8 cellular contexts compared by ENCODE assay signal in genomic region chr7:141014523-141015395, GRCh38. TPM values are rescaled to one million over a fixed set of nuclear protein-coding genes. Genes with fewer than 3 reads are reported as not detected.
A peak's percentile ranks its signal among the peaks of the same experiment; 100 is the strongest.
DNase-seq lines count a peak whose midpoint lies in the region; ATAC-seq, FAIRE-seq and TF ChIP-seq lines count a peak whose summit lies in the region.

TSS of gene MRPS33 (minus strand) at chr7:141014952. CDS start at chr7:141010633, 4,319 bp downstream.

- FAIRE-seq in HepG2 (lab: Jason Lieb, UNC), result peak; percentile 67

- peaks cover 44% of the 10 kb centered on the region for H3K4me1 Mint-ChIP-seq in CD4-positive, alpha-beta T cell (ENCODE audit: low read depth)

- CTCF ChIA-PET in CD4-positive, alpha-beta T cell (lab: Charles Lee), result interaction anchor here (0.5 to 3.0 kb wide), 6 partner anchors 88 to 724 kb away, joined by 3 to 27 read pairs (median 3); partner anchors contain the start of genes NDUFB2 and SSBP1
- CTCF ChIA-PET in HepG2 (lab: Yijun Ruan, JAX; ENCODE audit: low intra/inter-chr PET ratio, low total read pairs), result interaction anchor here (0.9 kb wide), 1 partner anchor 204 kb away, joined by 3 read pairs; no protein-coding TSS in a partner anchor

- peaks cover 32% of the 10 kb centered on the region for H3K36me3 Mint-ChIP-seq in CD4-positive, alpha-beta T cell (ENCODE audit: low read depth)

- in situ Hi-C loops in HepG2 (cut with HindIII; ENCODE audit: extremely low pct_ligation_motif_present, low pct_unique_long_range_greater_than_20kb), result loop anchor here (5.0 to 25.0 kb wide), 2 partner anchors 202 to 327 kb away; partner anchors contain the start of gene NDUFB2

- H3K36me3 ChIP-seq in HepG2 (replicated peaks in 1 of 2; ENCODE audit: control insufficient read depth in 1 of 2, insufficient read depth in 2 of 2, low read length in 2 of 2), result 0 out of 5 replicates have a peak, but pooled peaks cover 0 to 6% of the 10 kb centered on the region in 2 experiments

- peak within 1 kb of the TSS; percentile 100 for H3K27ac Mint-ChIP-seq in CD4-positive, alpha-beta T cell

- peaks cover 2% of the 10 kb centered on the region for H3K9me3 Mint-ChIP-seq in CD4-positive, alpha-beta T cell

- 0% methylated on average over 22 of the region's 47 CpGs for WGBS in HepG2 (ENCODE audit: low lambda C conversion rate)

- peak within 1 kb of the TSS; percentile 88 for H3K9ac ChIP-seq in HepG2 (ENCODE audit: insufficient read depth, low read depth, low read length)

- TF ChIP-seq CTCF in CD4-positive, alpha-beta T cell (IDR thresholded peaks at IDR 0.05), result peak; percentile 61
- TF ChIP-seq CTCF in HepG2 (CRISPR knock-in tag; IDR thresholded peaks at IDR 0.05), result peak; percentile 98

- POLR2A ChIA-PET in CD4-positive, alpha-beta T cell (lab: Charles Lee), result interaction anchor here (0.7 to 3.3 kb wide), 24 partner anchors 9 to 1655 kb away, joined by 3 to 36 read pairs (median 6); partner anchors contain the start of genes ADCK2, AGK, BRAF and DENND11
- POLR2A ChIA-PET in HepG2 (lab: Yijun Ruan, JAX), result interaction anchor here (0.6 to 2.4 kb wide), 15 partner anchors 11 to 723 kb away, joined by 3 to 13 read pairs (median 5); partner anchors contain the start of genes AGK and SSBP1

- peak; percentile 90 to 95 (median 93) for DNase-seq in CD4-positive, alpha-beta T cell
- DNase-seq in NCI-H774 (lab: John Stamatoyannopoulos, UW) (peak; percentile 98), dermis blood vessel endothelial cell (peak; percentile 97), HepG2 (ENCODE audit: low spot score) (peak; percentile 95)
- DNase-seq in activated CD4-positive, alpha-beta T cell treated with anti-CD3 and anti-CD28 coated beads, Interleukin-2, amount 50 U/mL, for 4 hours, result peak; percentile 94 to 95
- peak; percentile 94 for DNase-seq in stimulated activated CD4-positive, alpha-beta T cell treated with anti-CD3 and anti-CD28 coated beads, Interleukin-4, amount 100 ng/mL, for 1 hour

- H4K20me1 ChIP-seq in HepG2 (ENCODE audit: insufficient read depth, low read length), result no peaks in the 10 kb centered on the region

- peak within 1 kb of the TSS; percentile 93 for H3K4me3 Mint-ChIP-seq in CD4-positive, alpha-beta T cell

- TF ChIP-seq EP300 in HepG2 (IDR thresholded peaks at IDR 0.05; ENCODE audit: low read depth in 2 of 2, low read length in 2 of 2) (peak; percentile 39 to 48; a peak in 3 of 4 replicates), HepG2 (CRISPR knock-in tag; IDR thresholded peaks at IDR 0.05; ENCODE audit: borderline replicate concordance) (no peak)

- peaks cover 30% of the 10 kb centered on the region for H3K4me1 ChIP-seq in HepG2 (ENCODE audit: insufficient read depth, low read length)

- H3K27ac ChIP-seq in CD4-positive, alpha-beta T cell (ENCODE audit: low read depth, low read length), result peak within 1 kb of the TSS; percentile 100
- H3K27ac ChIP-seq in HepG2 (ENCODE audit: extremely low read length, insufficient read depth, low read length), result peak within 1 kb of the TSS; percentile 82

- no peak; the same call in none of the 2 replicates for TF ChIP-seq RAD21 in HepG2 (CRISPR knock-in tag; IDR thresholded peaks at IDR 0.05)

- peak; percentile 92 to 97 for TF ChIP-seq POLR2A in HepG2 (IDR thresholded peaks at IDR 0.05; ENCODE audit: insufficient read depth in 1 of 2, low read depth in 2 of 2, low read length in 2 of 2)

- peak within 1 kb of the TSS; percentile 95 for H2AFZ ChIP-seq in HepG2 (ENCODE audit: low read length)

- H3K4me3 ChIP-seq in HepG2 (replicated peaks in 1 of 3; ENCODE audit: insufficient read depth in 1 of 3, low read depth in 2 of 3, low read length in 3 of 3), result peak within 1 kb of the TSS; percentile 84 to 88 (median 87)

- H3K4me2 ChIP-seq in HepG2 (ENCODE audit: low read depth, low read length), result peak within 1 kb of the TSS; percentile 92

- H3K27me3 ChIP-seq in CD4-positive, alpha-beta T cell (ENCODE audit: control insufficient read depth, insufficient read depth, low read length), result no peaks in the 10 kb centered on the region
- no peaks in the 10 kb centered on the region; a peak in 1 of 5 replicates for H3K27me3 ChIP-seq in HepG2 (ENCODE audit: control insufficient read depth in 1 of 2, insufficient read depth in 2 of 2, low read length in 2 of 2)

- peaks cover 10% of the 10 kb centered on the region for H3K79me2 ChIP-seq in HepG2 (ENCODE audit: insufficient read depth, low read length)

- H3K27me3 Mint-ChIP-seq in CD4-positive, alpha-beta T cell, result peaks cover 13% of the 10 kb centered on the region

- intact Hi-C loops in CD4-positive, alpha-beta T cell (cut with DNase I, micrococcal nuclease), result loop anchor here (1.0 to 10.0 kb wide), 9 partner anchors 90 to 724 kb away; partner anchors contain the start of genes BRAF (in 2 of the 2), SSBP1 (in 2 of the 2), ADCK2 (in 1 of the 2) and AGK (in 1 of the 2)
- intact Hi-C loops in HepG2 (cut with micrococcal nuclease; ENCODE audit: unreplicated experiment), result loop anchor here (5.0 to 10.0 kb wide), 4 partner anchors 92 to 638 kb away; partner anchors contain the start of gene BRAF

- ATAC-seq in CD4-positive, alpha-beta T cell (ENCODE audit: poor library complexity), result peak; percentile 95
- peak; percentile 98 for ATAC-seq in GM19397 (IDR thresholded peaks at IDR 0.05; ENCODE audit: unreplicated experiment)
- peak; percentile 99 for ATAC-seq in HG03571 (IDR thresholded peaks at IDR 0.05; ENCODE audit: unreplicated experiment)
- peak; percentile 99 for ATAC-seq in HepG2

- peaks cover 5% of the 10 kb centered on the region for H3K9me3 ChIP-seq in CD4-positive, alpha-beta T cell (ENCODE audit: control insufficient read depth, low read length)
- H3K9me3 ChIP-seq in HepG2 (ENCODE audit: low read length), result peaks cover 5% of the 10 kb centered on the region; the same call in 1 of the 2 replicates

- TSS peak; percentile 88 for BruUV-seq in HepG2 (replicated peaks; lab: Mats Ljungman, UMichigan)

TF ChIP-seq in HepG2, 621 proteins besides CTCF, POLR2A, EP300 and RAD21 (continues in another document):
- TF ChIP-seq ZNF781 (CRISPR knock-in tag; IDR thresholded peaks at IDR 0.05; ENCODE audit: borderline replicate concordance, not compliant biosample characterization), result peak; percentile 89
- TF ChIP-seq KDM5B (CRISPR knock-in tag; IDR thresholded peaks at IDR 0.05; ENCODE audit: borderline replicate concordance), result peak; percentile 85
- TF ChIP-seq MEIS1 (CRISPR knock-in tag; IDR thresholded peaks at IDR 0.05; ENCODE audit: borderline replicate concordance), result no peak; the same call in 1 of the 2 replicates

RNA-seq across cellular contexts. Expression of gene MRPS33, which starts in this region (rescaled TPM):
- total RNA-seq in CD4-positive, alpha-beta T cell, result 10 to 100 TPM; 21.7 to 24.3 TPM
- 15.1 and 17.0 TPM in 2 replicates for total RNA-seq in dermis blood vessel endothelial cell
- 91.0 and 120 TPM in 2 replicates for total RNA-seq in HepG2 (2016; rRNA removed; fragmentation: Illumina TruSeq; extraction: Trizol)
- total RNA-seq in HepG2 (2016; cell fraction: cytosol; rRNA removed; fragmentation: Illumina TruSeq; extraction: Trizol; ENCODE audit: low read depth), result 60.7 and 64.6 TPM in 2 replicates
- 100 and 135 TPM in 2 replicates for total RNA-seq in HepG2 (2016; cell fraction: insoluble cytoplasmic fraction; rRNA removed; fragmentation: Illumina TruSeq; extraction: Trizol)
- total RNA-seq in HepG2 (2016; cell fraction: membrane; rRNA removed; fragmentation: Illumina TruSeq; extraction: Trizol), result 79.6 and 82.5 TPM in 2 replicates
- total RNA-seq in HepG2 (2016; cell fraction: nucleus; rRNA removed; fragmentation: Illumina TruSeq; extraction: Trizol), result 33.2 and 36.3 TPM in 2 replicates
- 38.3 and 50.9 TPM in 2 replicates for polyA plus RNA-seq in HepG2 (2011; rRNA removed)
- polyA plus RNA-seq in HepG2 (2011; cell fraction: cytosol; rRNA removed), result 17.9 and 20.1 TPM in 2 replicates
- polyA plus RNA-seq in HepG2 (2011; cell fraction: nucleus; rRNA removed), result 5.7 and 6.9 TPM in 2 replicates
- polyA plus RNA-seq in HepG2 (2012), result 78.8 and 104 TPM in 2 replicates
- polyA plus RNA-seq in HepG2 (2016; cell fraction: cytosol; fragmentation: Illumina TruSeq; extraction: Trizol; ENCODE audit: low read depth), result 77.6 and 83.1 TPM in 2 replicates
- polyA plus RNA-seq in HepG2 (2016; cell fraction: insoluble cytoplasmic fraction; fragmentation: Illumina TruSeq; extraction: Trizol; ENCODE audit: low read depth), result 127 and 141 TPM in 2 replicates
- 82.8 and 92.8 TPM in 2 replicates for polyA plus RNA-seq in HepG2 (2016; cell fraction: membrane; fragmentation: Illumina TruSeq; extraction: Trizol; ENCODE audit: low read depth)
- polyA plus RNA-seq in HepG2 (2016; cell fraction: nucleus; fragmentation: Illumina TruSeq; extraction: Trizol; ENCODE audit: insufficient read depth, low read depth), result 56.1 and 57.3 TPM in 2 replicates
- polyA minus RNA-seq in HepG2 (2011; rRNA and poly(A)+ RNA removed; ENCODE audit: low replicate concordance), result 10.4 and 14.1 TPM in 2 replicates
- 12.2 and 13.7 TPM in 2 replicates for polyA minus RNA-seq in HepG2 (2011; cell fraction: cytosol; rRNA and poly(A)+ RNA removed)
- polyA minus RNA-seq in HepG2 (2011; cell fraction: nucleus; rRNA and poly(A)+ RNA removed), result 4.6 and 13.4 TPM in 2 replicates

Comparison
In these comparisons a context has a peak if more than half of its experiments do, and no peak if none do; other contexts are left out.
1. Peak in every context shown above with its lines: DNase-seq, ATAC-seq, H3K4me3 ChIP-seq and H3K27ac ChIP-seq.